Comparison of ENCODE assay signal across 5 cellular contexts in genomic region chr12:40889329-40889728, GRCh38.
"Had no signal": no experiment of that assay in that cellular context is flagged by ENCODE, and none has a peak within 500 bp of the region (broad histone marks: within the 10 kb centered on the region; RNA-seq: fewer than 3 reads in every experiment).

No MANE protein-coding gene starts in this region.

- DNase-seq: KBM-7, KG1 had no signal

- H3K4me2 ChIP-seq: KMS-11 had no signal

- H3K27ac ChIP-seq: HL-60, KMS-11 had no signal

- FAIRE-seq: HTR-8/SVneo had no signal

- H3K9ac ChIP-seq: KMS-11 had no signal
